In genomic region chr3:47283596-47284364, GRCh38 we compare ENCODE assay signal across 1 cellular context.
TF ChIP-seq lines count a peak whose summit lies in the region.

No MANE protein-coding gene starts in this region.

TF ChIP-seq in HepG2, 621 proteins besides CTCF, POLR2A, EP300 and RAD21 (continued from another document):
- TF ChIP-seq AFF4 (CRISPR knock-in tag; IDR thresholded peaks at IDR 0.05) (no peak), MYC (CRISPR knock-in tag; IDR thresholded peaks at IDR 0.05; ENCODE audit: borderline replicate concordance) (peak; percentile 23; the same call in 1 of the 2 replicates), ZNF580 (CRISPR knock-in tag; IDR thresholded peaks at IDR 0.05; ENCODE audit: borderline replicate concordance, low read depth) (0 out of 2 replicates have a peak, but pooled peaks have one; percentile 38), ZNF460 (CRISPR knock-in tag; IDR thresholded peaks at IDR 0.05; ENCODE audit: borderline replicate concordance) (peak; percentile 58; the same call in 1 of the 2 replicates), RARA (CRISPR knock-in tag; IDR thresholded peaks at IDR 0.05) (no peak), ZNF121 (CRISPR knock-in tag; IDR thresholded peaks at IDR 0.05) (peak; percentile 97)
